Comparison of ENCODE assay signal across 1 cellular context in genomic region chr12:110104188-110104969, GRCh38.
TF ChIP-seq lines count a peak whose summit lies in the region.

No MANE protein-coding gene starts in this region.

TF ChIP-seq in HCT116, 20 proteins besides CTCF, POLR2A, EP300 and RAD21 (continued from another document):
- TF ChIP-seq POLR2AphosphoS5 (IDR thresholded peaks at IDR 0.05; ENCODE audit: low read depth, low read length) (no peak), ZNF274 (IDR thresholded peaks at IDR 0.05; ENCODE audit: low read depth, low read length) (no peak), EZH2phosphoT487 (IDR thresholded peaks at IDR 0.05; ENCODE audit: borderline replicate concordance) (no peak), FOSL1 (IDR thresholded peaks at IDR 0.05; ENCODE audit: low read depth) (no peak), CEBPB (IDR thresholded peaks at IDR 0.05; ENCODE audit: low read depth) (no peak), ELF1 (IDR thresholded peaks at IDR 0.05; ENCODE audit: borderline replicate concordance, low read depth) (no peak), ATF3 (IDR thresholded peaks at IDR 0.05) (no peak), SIN3A (IDR thresholded peaks at IDR 0.05; ENCODE audit: low read depth) (no peak), MAX (IDR thresholded peaks at IDR 0.05) (no peak), JUND (IDR thresholded peaks at IDR 0.05) (no peak), TCF7L2 (IDR thresholded peaks at IDR 0.05; ENCODE audit: borderline replicate concordance, extremely low read depth, insufficient read depth, insufficient read length) (no peak)
- TF ChIP-seq, protein P1, sequence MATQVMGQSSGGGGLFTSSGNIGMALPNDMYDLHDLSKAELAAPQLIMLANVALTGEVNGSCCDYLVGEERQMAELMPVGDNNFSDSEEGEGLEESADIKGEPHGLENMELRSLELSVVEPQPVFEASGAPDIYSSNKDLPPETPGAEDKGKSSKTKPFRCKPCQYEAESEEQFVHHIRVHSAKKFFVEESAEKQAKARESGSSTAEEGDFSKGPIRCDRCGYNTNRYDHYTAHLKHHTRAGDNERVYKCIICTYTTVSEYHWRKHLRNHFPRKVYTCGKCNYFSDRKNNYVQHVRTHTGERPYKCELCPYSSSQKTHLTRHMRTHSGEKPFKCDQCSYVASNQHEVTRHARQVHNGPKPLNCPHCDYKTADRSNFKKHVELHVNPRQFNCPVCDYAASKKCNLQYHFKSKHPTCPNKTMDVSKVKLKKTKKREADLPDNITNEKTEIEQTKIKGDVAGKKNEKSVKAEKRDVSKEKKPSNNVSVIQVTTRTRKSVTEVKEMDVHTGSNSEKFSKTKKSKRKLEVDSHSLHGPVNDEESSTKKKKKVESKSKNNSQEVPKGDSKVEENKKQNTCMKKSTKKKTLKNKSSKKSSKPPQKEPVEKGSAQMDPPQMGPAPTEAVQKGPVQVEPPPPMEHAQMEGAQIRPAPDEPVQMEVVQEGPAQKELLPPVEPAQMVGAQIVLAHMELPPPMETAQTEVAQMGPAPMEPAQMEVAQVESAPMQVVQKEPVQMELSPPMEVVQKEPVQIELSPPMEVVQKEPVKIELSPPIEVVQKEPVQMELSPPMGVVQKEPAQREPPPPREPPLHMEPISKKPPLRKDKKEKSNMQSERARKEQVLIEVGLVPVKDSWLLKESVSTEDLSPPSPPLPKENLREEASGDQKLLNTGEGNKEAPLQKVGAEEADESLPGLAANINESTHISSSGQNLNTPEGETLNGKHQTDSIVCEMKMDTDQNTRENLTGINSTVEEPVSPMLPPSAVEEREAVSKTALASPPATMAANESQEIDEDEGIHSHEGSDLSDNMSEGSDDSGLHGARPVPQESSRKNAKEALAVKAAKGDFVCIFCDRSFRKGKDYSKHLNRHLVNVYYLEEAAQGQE (IDR thresholded peaks at IDR 0.05; ENCODE audit: low read depth): no peak
